In the genomic region with DNA sequence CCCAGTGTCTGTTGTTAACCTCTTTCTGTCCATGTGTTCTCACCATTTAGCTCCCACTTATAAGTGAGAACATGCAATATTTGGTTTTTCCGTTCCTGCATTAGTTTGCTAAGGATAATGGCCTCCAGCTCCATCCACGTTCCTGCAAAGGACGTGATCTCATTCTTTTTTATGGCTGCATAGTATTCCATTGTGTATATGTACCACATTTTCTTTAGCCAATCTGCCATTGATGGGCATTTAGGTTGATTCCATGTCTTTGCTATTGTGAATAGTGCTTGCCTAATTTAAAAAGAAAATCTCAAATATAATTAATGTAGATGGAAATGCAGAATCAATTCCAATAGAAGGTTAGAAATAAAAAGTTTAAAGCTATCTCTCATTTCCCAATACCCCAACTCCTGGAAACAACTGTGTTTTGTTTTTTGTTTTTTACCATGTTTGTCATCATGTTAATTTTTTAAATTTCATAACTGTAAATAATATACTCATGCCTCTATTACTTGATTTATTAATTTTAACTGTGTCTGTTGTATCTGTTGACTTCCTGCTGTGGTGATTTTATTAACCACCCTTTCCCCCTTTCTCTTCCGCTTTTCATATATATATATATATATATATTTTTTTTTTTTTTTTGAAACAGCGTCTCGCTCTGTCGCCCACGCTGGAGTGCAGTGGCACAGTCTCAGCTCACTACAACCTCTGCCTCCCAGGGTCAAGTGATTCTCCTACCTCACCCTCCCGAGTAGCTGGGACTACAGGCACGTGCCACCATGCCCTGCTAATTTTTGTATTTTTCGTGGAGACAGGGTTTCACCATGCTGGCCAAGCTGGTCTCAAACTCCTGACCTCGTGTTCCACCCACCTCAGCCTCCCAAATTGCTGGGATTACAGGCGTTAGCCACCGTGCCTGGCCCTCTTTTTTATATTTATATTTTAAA, we compare ENCODE assay signal across 9 cellular contexts. TPM values are rescaled to one million over a fixed set of nuclear protein-coding genes. Genes with fewer than 3 reads are reported as not detected.
A peak's percentile ranks its signal among the peaks of the same experiment; 100 is the strongest.
DNase-seq lines count a peak whose midpoint lies in the region; ATAC-seq, FAIRE-seq and TF ChIP-seq lines count a peak whose summit lies in the region.
"Not testable (repeated sequence)": the region's sequence is repeated elsewhere in the genome, so short reads cannot be mapped to it uniquely, and the experiment has no call there.
"Had no signal": no experiment of that assay in that cellular context is flagged by ENCODE, and none has a peak within 500 bp of the region (broad histone marks: within the 10 kb centered on the region; RNA-seq: fewer than 3 reads in every experiment).

No MANE protein-coding gene starts in this region.

- H3K4me1 Mint-ChIP-seq in WTC11, result not testable (repeated sequence)

- intact Hi-C loops in GM12878 (cut with micrococcal nuclease; ENCODE audit: unreplicated experiment), result loop anchor here (2.0 to 5.0 kb wide), 3 partner anchors 116 to 246 kb away; no protein-coding TSS in a partner anchor
- intact Hi-C loops in spleen (cut with DNase I; ENCODE audit: low total_unique reads), result loop anchor here (5.0 kb wide), 1 partner anchor 146 kb away; no protein-coding TSS in a partner anchor

- H4K20me1 ChIP-seq in BLaER1; GM12878 (ENCODE audit: control insufficient read depth, insufficient read depth): not testable (repeated sequence)

- not testable (repeated sequence) for H3K36me3 Mint-ChIP-seq in WTC11

- CTCF ChIA-PET in WTC11 (lab: Charles Lee) (interaction anchor here (0.5 to 12.9 kb wide), 24 partner anchors 18 to 256 kb away, joined by 3 to 153 read pairs (median 6); partner anchors contain the start of genes PTP4A2 and TMEM39B), GM12878 (lab: Yijun Ruan, JAX) (interaction anchor here (0.6 to 6.4 kb wide), 17 partner anchors 9 to 292 kb away, joined by 3 to 85 read pairs (median 4); partner anchors contain the start of gene KPNA6)

- TF ChIP-seq EP300 in GM12878 (IDR thresholded peaks at IDR 0.05; ENCODE audit: borderline replicate concordance in 1 of 2, control insufficient read depth in 1 of 2, low read depth in 2 of 2, low read length in 2 of 2), result not testable (repeated sequence)

- peaks cover 44% of the 10 kb centered on the region for H3K4me1 ChIP-seq in BLaER1
- H3K4me1 ChIP-seq in GM12878 (ENCODE audit: control insufficient read depth, insufficient read depth, low read length); right atrium auricular region: not testable (repeated sequence)
- H3K4me1 ChIP-seq in spleen, result peaks cover 0 to 56% (median 26%) of the 10 kb centered on the region in 6 donors

- peak overlapping the region; percentile 43 for H3K4me2 ChIP-seq in BLaER1
- not testable (repeated sequence) for H3K4me2 ChIP-seq in GM12878 (ENCODE audit: control insufficient read depth, insufficient read depth)

- H3K79me2 ChIP-seq in GM12878 (ENCODE audit: control insufficient read depth, insufficient read depth, low read length), result not testable (repeated sequence)

- not testable (repeated sequence) for ATAC-seq in SK-N-SH treated with all-trans-retinoic acid at 6 μM for 48 hours, WTC11
- peak; percentile 42; the same call in 2 of the 3 replicates for ATAC-seq in GM12878

- H3K27me3 ChIP-seq in BLaER1; GM12878 (replicated peaks in 1 of 2; ENCODE audit: control insufficient read depth in 2 of 2, insufficient read depth in 2 of 2, low read length in 1 of 2); right atrium auricular region; spleen (replicated peaks in 1 of 7): not testable (repeated sequence)

- H3K27ac Mint-ChIP-seq in WTC11, result not testable (repeated sequence)

- DNase-seq in GM12891 (ENCODE audit: insufficient read length, low spot score); WTC11 (ENCODE audit: low spot score); GM12878 (ENCODE audit: low read depth, low spot score): not testable (repeated sequence)
- DNase-seq in MV-4-11 (lab: John Stamatoyannopoulos, UW) (peak; percentile 2), right atrium auricular region (ENCODE audit: low spot score) (peak; percentile 50), spleen (peak; percentile 36)

- not testable (repeated sequence) for H3K9ac ChIP-seq in BLaER1; GM12878 (ENCODE audit: control insufficient read depth, insufficient read depth, low read length)

- FAIRE-seq in GM12891 (lab: Jason Lieb, UNC), result peak; percentile 69
- not testable (repeated sequence) for FAIRE-seq in GM12878 (lab: Jason Lieb, UNC)

- peak overlapping the region; percentile 80; the same call in 1 of the 2 replicates for H3K27ac ChIP-seq in BLaER1
- H3K27ac ChIP-seq in GM12878 (ENCODE audit: control insufficient read depth, insufficient read depth); right atrium auricular region: not testable (repeated sequence)
- peak overlapping the region in 1 of 8 donors; percentile 62 for H3K27ac ChIP-seq in spleen

- not testable (repeated sequence) for TF ChIP-seq RAD21 in GM12878 (IDR thresholded peaks at IDR 0.05; ENCODE audit: insufficient read depth, low read depth, low read length)

- not testable (repeated sequence) for H3K36me3 ChIP-seq in BLaER1; GM12878 (ENCODE audit: control insufficient read depth in 2 of 2, insufficient read depth in 2 of 2, low read length in 1 of 2); right atrium auricular region; spleen

- SMC1A ChIA-PET in GM12878 (lab: Charles Lee; ENCODE audit: uncharacterized antibody, unreplicated experiment), result interaction anchor here (0.6 to 5.8 kb wide), 16 partner anchors 10 to 256 kb away, joined by 3 to 69 read pairs (median 4); partner anchors contain the start of gene TMEM39B

- RAD21 ChIA-PET in GM12878 (lab: Charles Lee; ENCODE audit: unreplicated experiment), result interaction anchor here (0.9 to 3.3 kb wide), 9 partner anchors 28 to 147 kb away, joined by 3 to 18 read pairs (median 3); no protein-coding TSS in a partner anchor

- POLR2A ChIA-PET in WTC11 (lab: Charles Lee), result interaction anchor here (1.1 kb wide), 1 partner anchor 155 kb away, joined by 3 read pairs; no protein-coding TSS in a partner anchor
- POLR2A ChIA-PET in GM12878 (lab: Charles Lee), result interaction anchor here (0.9 to 1.5 kb wide), 2 partner anchors 11 to 147 kb away, joined by 3 to 4 read pairs; no protein-coding TSS in a partner anchor

- not testable (repeated sequence) for H3K4me3 Mint-ChIP-seq in WTC11

- not testable (repeated sequence) for H3K4me3 ChIP-seq in BLaER1, GM12878, right atrium auricular region, spleen

- not testable (repeated sequence) for H3K9me3 ChIP-seq in BLaER1; GM12878 (replicated peaks; ENCODE audit: control insufficient read depth, insufficient read depth, low read length); right atrium auricular region; spleen

- not testable (repeated sequence) for BruUV-seq in GM12878 (replicated peaks; lab: Mats Ljungman, UMichigan)

- 35% methylated on average over 12 of the region's 14 CpGs for whole genome bisulfite sequencing in GM12878 (ENCODE audit: insufficient coverage, insufficient replicate concordance, low lambda C conversion rate, missing lambda C conversion rate)
- WGBS in spleen, 5 donors, result 57 to 70% (median 65%) methylated on average over 13 to 14 of the region's 14 CpGs

- H3K27me3 Mint-ChIP-seq in WTC11 (ENCODE audit: low read depth), result not testable (repeated sequence)

- not testable (repeated sequence) for TF ChIP-seq POLR2A in GM12891 (IDR thresholded peaks at IDR 0.05; ENCODE audit: low read depth, low read length); GM12878 (IDR thresholded peaks at IDR 0.05; ENCODE audit: low read depth, low read length); spleen (IDR thresholded peaks at IDR 0.05)

- in situ Hi-C loops in GM12878 (cut with MboI), result loop anchor here (5.0 kb wide), 1 partner anchor 146 kb away; no protein-coding TSS in a partner anchor

- H3K9me3 Mint-ChIP-seq in WTC11, result not testable (repeated sequence)

- not testable (repeated sequence) for H2AFZ ChIP-seq in GM12878 (ENCODE audit: control insufficient read depth, low read depth, low read length)

- TF ChIP-seq CTCF in WTC11 (IDR thresholded peaks at IDR 0.05); GM12878 (IDR thresholded peaks at IDR 0.05 in 2 of 3, conservative IDR thresholded peaks at IDR 0.05 in 1 of 3; ENCODE audit: control insufficient read depth in 2 of 3, extremely low read depth in 1 of 3, insufficient read depth in 1 of 3, low read depth in 3 of 3, low read length in 3 of 3); right atrium auricular region (IDR thresholded peaks at IDR 0.05); spleen (IDR thresholded peaks at IDR 0.05 in 8 of 11, conservative IDR thresholded peaks at IDR 0.05 in 3 of 11): not testable (repeated sequence)

RNA-seq across cellular contexts. Expression of gene SPOCD1, which starts 0.9 kb away (rescaled TPM):
- polyA plus RNA-seq in GM12891 (2012; ENCODE audit: low read depth, missing spikeins), result 0.13 TPM
- total RNA-seq in WTC11 (2021) (3.0 to 4.9 TPM (median 3.7 TPM) in 3 replicates), GM12878 (2014; rRNA removed) (0.11 and 0.16 TPM in 2 replicates), GM12878 (2014; rRNA removed; fragmentation: Illumina TruSeq; extraction: Trizol) (0.13 and 0.23 TPM in 2 replicates), GM12878 (2021) (0.23 and 0.56 TPM in 2 replicates), right atrium auricular region (under 1 TPM in 1 of 2 donors, not detected in 1; 0.43 TPM), spleen (1 to 10 TPM; 1.2 to 5.0 (median 4.1) TPM)
- total RNA-seq in GM12878 (2013; cell fraction: nucleolus; rRNA removed), result not detected in 2 replicates
- 0.08 TPM for polyA plus RNA-seq in GM12878 (2011; ENCODE audit: low read depth)
- polyA plus RNA-seq in GM12878 (2011; rRNA removed) (not detected in 2 replicates), GM12878 (2014; fragmentation: Illumina TruSeq; extraction: Trizol) (0.13 TPM in 1 of 2 replicates, not detected in the other), GM12878 (2014; fragmentation: Nextera tagmentation; extraction: Ambion mirVana) (under 1 TPM in 1 of 2 experiments, not detected in 1; 0.02 TPM), GM12878 (2014; rRNA removed) (0.34 and 0.65 TPM in 2 replicates), GM12878 (2016; fragmentation: Nextera tagmentation; extraction: Ambion mirVana) (not detected), spleen (1 to 10 TPM in 2 of 3 donors, under 1 TPM in 1; 0.74 to 2.0 (median 1.4) TPM)
- not detected in 2 replicates for polyA plus RNA-seq in GM12878 (2011; cell fraction: cytosol; rRNA removed)
- polyA plus RNA-seq in GM12878 (2011; cell fraction: nucleus; rRNA removed), result 0.03 and 0.29 TPM in 2 replicates
- 0.07 and 0.23 TPM in 2 replicates for polyA plus RNA-seq in GM12878 (2012)
- polyA minus RNA-seq in GM12878 (2011; rRNA and poly(A)+ RNA removed), result not detected in 2 replicates
- not detected in 2 replicates for polyA minus RNA-seq in GM12878 (2011; cell fraction: cytosol; rRNA and poly(A)+ RNA removed)
- polyA minus RNA-seq in GM12878 (2011; cell fraction: nucleus; rRNA and poly(A)+ RNA removed), result not detected in 2 replicates
- polyA plus RNA-seq: CD4-positive, alpha-beta memory T cell had no signal

RNA-seq across cellular contexts. Expression of gene ADGRB2, which starts 52.6 kb away (rescaled TPM):
- 1.6 TPM for polyA plus RNA-seq in GM12891 (2012; ENCODE audit: low read depth, missing spikeins)
- total RNA-seq in WTC11 (2021) (29.6 to 39.3 TPM (median 30.1 TPM) in 3 replicates), GM12878 (2014; rRNA removed) (0.11 TPM in 2 replicates), GM12878 (2014; rRNA removed; fragmentation: Illumina TruSeq; extraction: Trizol) (0.18 TPM in 1 of 2 replicates, not detected in the other), GM12878 (2021) (0.27 and 0.33 TPM in 2 replicates), right atrium auricular region (10 to 100 TPM; 14.4 to 19.1 TPM), spleen (1 to 10 TPM in 5 of 7 donors, under 1 TPM in 2; 0.82 to 5.1 (median 2.7) TPM)
- 0.91 and 1.6 TPM in 2 replicates for total RNA-seq in GM12878 (2013; cell fraction: nucleolus; rRNA removed)
- polyA plus RNA-seq in GM12878 (2011; ENCODE audit: low read depth), result not detected
- polyA plus RNA-seq in GM12878 (2011; rRNA removed) (0.13 and 0.20 TPM in 2 replicates), GM12878 (2014; fragmentation: Illumina TruSeq; extraction: Trizol) (not detected in 2 replicates), GM12878 (2014; fragmentation: Nextera tagmentation; extraction: Ambion mirVana) (not detected), GM12878 (2014; rRNA removed) (0.06 and 0.18 TPM in 2 replicates), GM12878 (2016; fragmentation: Nextera tagmentation; extraction: Ambion mirVana) (under 1 TPM in 1 of 2 experiments, not detected in 1; 0.11 TPM), spleen (1 to 10 TPM in 1 of 3 donors, under 1 TPM in 2; 0.52 to 1.4 (median 0.57) TPM)
- 0.42 and 0.43 TPM in 2 replicates for polyA plus RNA-seq in GM12878 (2011; cell fraction: cytosol; rRNA removed)
- 3.0 and 3.2 TPM in 2 replicates for polyA plus RNA-seq in GM12878 (2011; cell fraction: nucleus; rRNA removed)
- 0.09 and 0.18 TPM in 2 replicates for polyA plus RNA-seq in GM12878 (2012)
- 0.22 and 0.26 TPM in 2 replicates for polyA minus RNA-seq in GM12878 (2011; rRNA and poly(A)+ RNA removed)
- polyA minus RNA-seq in GM12878 (2011; cell fraction: cytosol; rRNA and poly(A)+ RNA removed), result not detected in 2 replicates
- 0.29 and 0.48 TPM in 2 replicates for polyA minus RNA-seq in GM12878 (2011; cell fraction: nucleus; rRNA and poly(A)+ RNA removed)
